ENCODE assay signal across 9 cellular contexts in the genomic region with DNA sequence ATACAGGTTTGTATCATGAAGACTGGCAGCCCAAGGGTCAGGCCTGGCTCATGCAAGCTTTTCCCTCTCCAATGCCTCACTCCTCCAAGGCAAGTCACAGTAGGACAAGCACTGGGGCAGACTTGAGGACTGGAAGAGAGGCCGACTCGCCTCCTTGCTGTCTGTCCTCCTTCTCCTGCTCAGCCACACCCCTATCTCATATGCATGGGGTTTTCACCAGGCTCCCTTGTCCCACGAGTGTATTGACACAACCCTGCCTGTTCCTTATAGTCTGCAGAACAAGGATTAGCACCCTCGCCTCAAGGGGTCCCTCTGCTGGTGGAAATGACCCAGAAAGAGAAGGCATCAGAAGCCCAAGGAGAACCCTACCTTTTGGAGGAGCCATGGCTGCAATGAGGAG.
DNase-seq lines count a peak whose midpoint lies in the region; ATAC-seq and TF ChIP-seq lines count a peak whose summit lies in the region.
"Had no signal": no experiment of that assay in that cellular context is flagged by ENCODE, and none has a peak within 500 bp of the region (broad histone marks: within the 10 kb centered on the region; RNA-seq: fewer than 3 reads in every experiment).

No MANE protein-coding gene starts in this region.

- H3K36me3 ChIP-seq in Panc1 (ENCODE audit: control insufficient read depth, insufficient read depth, low read length) (no peaks in the 10 kb centered on the region), prostate gland (no peaks in the 10 kb centered on the region)

- peaks cover 20% of the 10 kb centered on the region for H3K9me3 Mint-ChIP-seq in Calu3 (ENCODE audit: low read depth, unreplicated experiment)

- POLR2A ChIA-PET in Panc1 (lab: Charles Lee), result no interaction called here

- WGBS in prostate gland, result 62% methylated on average over 4 of the region's 4 CpGs

- DNase-seq in Calu3 (peak; percentile 38), H4 (ENCODE audit: low spot score) (peak; percentile 21), Panc1 (ENCODE audit: low read depth, low spot score) (peak; percentile 13), islet precursor cell (peak; percentile 81), prostate gland (ENCODE audit: low spot score) (no peak), medulla oblongata (ENCODE audit: extremely low spot score) (no peak)

- no peak overlapping the region for H3K27ac ChIP-seq in Panc1 (ENCODE audit: low read length)
- H3K27ac ChIP-seq in prostate gland, result no peak overlapping the region

- H3K27me3 ChIP-seq in Panc1 (ENCODE audit: control insufficient read depth, insufficient read depth, low read length) (no peaks in the 10 kb centered on the region), prostate gland (replicated peaks; ENCODE audit: insufficient read depth) (no peaks in the 10 kb centered on the region)

- no peak overlapping the region for H3K4me3 ChIP-seq in Panc1 (ENCODE audit: low read depth in 2 of 2, low read length in 2 of 2)
- H3K4me3 ChIP-seq in prostate gland, result no peak overlapping the region

- in situ Hi-C loops in Panc1 (cut with HindIII; ENCODE audit: low pct_unique_long_range_greater_than_20kb, low sequenced_read_pairs), result no loop called here

- no peak for TF ChIP-seq POLR2A in prostate gland (IDR thresholded peaks at IDR 0.05)

- H3K27ac Mint-ChIP-seq in Calu3 (ENCODE audit: unreplicated experiment), result no peak overlapping the region
- H3K27ac Mint-ChIP-seq: stimulated activated effector memory CD8-positive, alpha-beta T cell treated with anti-CD3 and anti-CD28 coated beads, Interleukin-12 subunit alpha, Interleukin-12 subunit beta, amount 100 ng/mL, for 72 hours had no signal

- no peak overlapping the region for H3K4me3 Mint-ChIP-seq in Calu3 (ENCODE audit: low read depth, unreplicated experiment)
- H3K4me3 Mint-ChIP-seq: stimulated activated effector memory CD8-positive, alpha-beta T cell treated with anti-CD3 and anti-CD28 coated beads, Interleukin-12 subunit alpha, Interleukin-12 subunit beta, amount 100 ng/mL, for 72 hours had no signal

- TF ChIP-seq CTCF in Calu3 (IDR thresholded peaks at IDR 0.05; ENCODE audit: unreplicated experiment) (no peak), Panc1 (IDR thresholded peaks at IDR 0.05) (peak; percentile 52), prostate gland (IDR thresholded peaks at IDR 0.05) (peak in 2 of 4 experiments; percentile 22 to 24)

- H3K4me1 Mint-ChIP-seq in Calu3 (ENCODE audit: low read depth, unreplicated experiment), result no peaks in the 10 kb centered on the region
- H3K4me1 Mint-ChIP-seq: stimulated activated effector memory CD8-positive, alpha-beta T cell treated with anti-CD3 and anti-CD28 coated beads, Interleukin-12 subunit alpha, Interleukin-12 subunit beta, amount 100 ng/mL, for 72 hours had no signal

- BruUV-seq in Calu3 (replicated peaks; lab: Mats Ljungman, UMichigan), result no TSS peak
- no TSS peak for BruUV-seq in Panc1 (replicated peaks; lab: Mats Ljungman, UMichigan)

- H3K36me3 Mint-ChIP-seq in Calu3 (ENCODE audit: insufficient read depth, unreplicated experiment), result no peaks in the 10 kb centered on the region
- H3K36me3 Mint-ChIP-seq: stimulated activated effector memory CD8-positive, alpha-beta T cell treated with anti-CD3 and anti-CD28 coated beads, Interleukin-12 subunit alpha, Interleukin-12 subunit beta, amount 100 ng/mL, for 72 hours had no signal

- ATAC-seq in Panc1 (no peak), GM18873 (IDR thresholded peaks at IDR 0.05; ENCODE audit: low FRiP score, unreplicated experiment) (no peak), GM19452 (IDR thresholded peaks at IDR 0.05; ENCODE audit: unreplicated experiment) (no peak)
- ATAC-seq: stimulated activated effector memory CD8-positive, alpha-beta T cell treated with anti-CD3 and anti-CD28 coated beads, Interleukin-12 subunit alpha, Interleukin-12 subunit beta, amount 100 ng/mL, for 72 hours had no signal

- CTCF ChIA-PET in Calu3 (lab: Charles Lee) (no interaction called here), Panc1 (lab: Charles Lee) (no interaction called here)

- H3K9me3 ChIP-seq in Panc1 (ENCODE audit: control insufficient read depth, insufficient read depth, low read depth, low read length), result no peaks in the 10 kb centered on the region
- H3K9me3 ChIP-seq in prostate gland, result no peaks in the 10 kb centered on the region

- H3K27me3 Mint-ChIP-seq in Calu3 (ENCODE audit: unreplicated experiment), result no peaks in the 10 kb centered on the region

- H3K4me1 ChIP-seq in Panc1 (ENCODE audit: control insufficient read depth, insufficient read depth, low read length) (no peaks in the 10 kb centered on the region), prostate gland (replicated peaks) (no peaks in the 10 kb centered on the region)

- intact Hi-C loops in Calu3 (cut with micrococcal nuclease; ENCODE audit: unreplicated experiment) (no loop called here), Panc1 (cut with micrococcal nuclease; ENCODE audit: unreplicated experiment) (no loop called here), prostate gland (cut with DNase I) (no loop called here)

Comparison
In these comparisons a context has a peak if more than half of its experiments do, and no peak if none do; other contexts are left out.
1. DNase-seq: peak in Calu3 (single experiment), H4 (single experiment), Panc1 (single experiment) and islet precursor cell (single experiment); none in prostate gland (single experiment) and medulla oblongata (single experiment).